15 cellular contexts compared by ENCODE assay signal in the genomic region with DNA sequence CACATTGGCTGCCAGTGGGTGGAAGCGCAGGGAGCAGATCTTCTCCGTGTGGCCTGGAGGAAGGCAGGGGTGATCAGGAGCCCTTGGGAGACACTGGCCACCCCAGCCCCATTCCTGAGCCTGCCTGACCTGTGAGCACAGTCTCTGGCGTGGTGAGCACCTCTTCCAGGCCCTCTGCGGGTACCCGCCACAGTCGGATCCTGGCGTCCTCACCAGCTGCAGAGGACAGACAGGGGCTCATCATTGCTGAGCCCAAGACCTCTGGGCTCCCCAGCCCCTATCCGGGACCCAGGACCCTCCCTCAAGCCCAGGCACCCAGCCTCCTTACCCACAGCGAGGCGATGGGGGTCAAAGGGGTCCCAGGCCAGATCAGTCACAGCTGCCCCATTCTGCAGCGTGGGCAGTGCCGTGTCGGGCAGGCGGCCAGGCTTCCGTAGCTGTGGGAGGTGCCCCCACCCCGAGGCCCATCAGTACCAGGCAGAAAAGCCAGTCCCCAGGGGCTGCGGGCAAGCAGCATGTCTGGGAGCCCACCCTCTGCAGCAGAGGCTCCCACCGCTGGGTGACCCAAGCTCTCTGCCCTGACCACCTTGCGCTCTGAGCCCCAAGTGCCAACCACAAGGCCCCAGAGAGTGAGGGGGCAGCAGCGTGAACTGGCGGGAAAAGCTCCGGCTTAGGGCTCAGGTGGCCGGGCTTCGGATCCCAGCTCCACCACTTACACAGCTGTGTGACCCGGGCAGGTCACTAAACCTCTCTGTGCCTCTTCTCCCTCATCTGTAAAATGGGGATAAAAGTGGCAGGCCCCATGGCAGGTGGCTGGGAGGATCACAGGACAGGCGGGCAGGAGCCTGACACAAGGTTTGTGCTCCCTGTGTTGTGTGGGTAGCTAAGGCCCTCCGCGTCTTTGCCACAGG. TPM values are rescaled to one million over a fixed set of nuclear protein-coding genes. Genes with fewer than 3 reads are reported as not detected.
DNase-seq lines count a peak whose midpoint lies in the region; ATAC-seq, FAIRE-seq and TF ChIP-seq lines count a peak whose summit lies in the region.
"Had no signal": no experiment of that assay in that cellular context is flagged by ENCODE, and none has a peak within 500 bp of the region (broad histone marks: within the 10 kb centered on the region; RNA-seq: fewer than 3 reads in every experiment).

No MANE protein-coding gene starts in this region.

- H3K27me3 ChIP-seq in HepG2 (ENCODE audit: control insufficient read depth in 1 of 2, insufficient read depth in 2 of 2, low read length in 2 of 2), result no peaks in the 10 kb centered on the region
- no peaks in the 10 kb centered on the region for H3K27me3 ChIP-seq in right lobe of liver
- H3K27me3 ChIP-seq in SU-DHL-6 (ENCODE audit: low read length), result no peaks in the 10 kb centered on the region
- H3K27me3 ChIP-seq: BLaER1 treated with 17β-estradiol and CSF1 and Interleukin-3, amounts not matched to agents 10 nM and 100 nM; Peyer's patch had no signal

- TF ChIP-seq POLR2A in HepG2 (IDR thresholded peaks at IDR 0.05; ENCODE audit: insufficient read depth in 1 of 2, low read depth in 2 of 2, low read length in 2 of 2) (no peak), right lobe of liver (IDR thresholded peaks at IDR 0.05) (no peak)

- in situ Hi-C loops in HepG2 (cut with HindIII; ENCODE audit: extremely low pct_ligation_motif_present, low pct_unique_long_range_greater_than_20kb), result no loop called here

- intact Hi-C loops in HepG2 (cut with micrococcal nuclease; ENCODE audit: unreplicated experiment) (no loop called here), right lobe of liver (cut with DNase I) (loop anchor here in 1 of 2 donors (2.0 kb wide), 1 partner anchor 42 kb away; no protein-coding TSS in a partner anchor), kidney (cut with DNase I) (loop anchor here (5.0 kb wide), 1 partner anchor 41 kb away; no protein-coding TSS in a partner anchor)

- H3K79me2 ChIP-seq in HepG2 (ENCODE audit: insufficient read depth, low read length) (no peaks in the 10 kb centered on the region), SU-DHL-6 (ENCODE audit: insufficient read depth, low read length) (no peaks in the 10 kb centered on the region)

- CTCF ChIA-PET in HepG2 (lab: Yijun Ruan, JAX; ENCODE audit: low intra/inter-chr PET ratio, low total read pairs), result interaction anchor here (4.9 kb wide), 1 partner anchor 42 kb away, joined by 92 read pairs; no protein-coding TSS in a partner anchor

- H3K9me2 ChIP-seq in SU-DHL-6 (replicated peaks; ENCODE audit: insufficient read depth, low read length), result no peaks in the 10 kb centered on the region

- H3F3A ChIP-seq in SU-DHL-6 (ENCODE audit: insufficient read depth), result peaks cover 13% of the 10 kb centered on the region; the same call in 1 of the 2 replicates

- H4K20me1 ChIP-seq in HepG2 (ENCODE audit: insufficient read depth, low read length), result no peaks in the 10 kb centered on the region
- no peaks in the 10 kb centered on the region for H4K20me1 ChIP-seq in SU-DHL-6 (ENCODE audit: low read depth, low read length)

- DNase-seq in HepG2 (ENCODE audit: low spot score) (no peak), right lobe of liver (no peak), kidney (peak; percentile 73), coronary artery (ENCODE audit: low spot score) (no peak), inferior parietal cortex (ENCODE audit: extremely low spot score) (no peak)
- DNase-seq: DMS79 treated with DMSO at 0.1 percent for 48 hours, KG1, MV-4-11, NCI-H1694 treated with DMSO at 0.1 percent for 48 hours, Peyer's patch had no signal

- TF ChIP-seq EP300 in HepG2 (IDR thresholded peaks at IDR 0.05; ENCODE audit: low read depth in 2 of 2, low read length in 2 of 2) (no peak), HepG2 (CRISPR knock-in tag; IDR thresholded peaks at IDR 0.05; ENCODE audit: borderline replicate concordance) (no peak)

- H2AFZ ChIP-seq in HepG2 (ENCODE audit: low read length) (no peak overlapping the region), SU-DHL-6 (ENCODE audit: low read depth, low read length, severe bottlenecking) (no peak overlapping the region)
- H2AFZ ChIP-seq: GM23248 had no signal

- H3K4me2 ChIP-seq in HepG2 (ENCODE audit: low read depth, low read length) (no peak overlapping the region), SU-DHL-6 (ENCODE audit: low read depth, low read length, poor library complexity, severe bottlenecking) (no peak overlapping the region)
- H3K4me2 ChIP-seq: BLaER1 treated with 17β-estradiol and CSF1 and Interleukin-3, amounts not matched to agents 10 nM and 100 nM had no signal

- H3K4me3 ChIP-seq in HepG2 (replicated peaks in 1 of 3; ENCODE audit: insufficient read depth in 1 of 3, low read depth in 2 of 3, low read length in 3 of 3), result no peak overlapping the region
- no peak overlapping the region for H3K4me3 ChIP-seq in right lobe of liver
- H3K4me3 ChIP-seq in SU-DHL-6 (ENCODE audit: insufficient read depth, low read length, poor library complexity, severe bottlenecking), result no peak overlapping the region
- no peak overlapping the region for H3K4me3 ChIP-seq in kidney (ENCODE audit: low read length in 2 of 2)
- H3K4me3 ChIP-seq in coronary artery, result no peak overlapping the region
- H3K4me3 ChIP-seq: BLaER1 treated with 17β-estradiol and CSF1 and Interleukin-3, amounts not matched to agents 10 nM and 100 nM; GM23248; Peyer's patch; SK-N-MC had no signal

- no peak overlapping the region for H3K9ac ChIP-seq in HepG2 (ENCODE audit: insufficient read depth, low read depth, low read length)
- H3K9ac ChIP-seq in SU-DHL-6 (ENCODE audit: low read length), result no peak overlapping the region
- no peak overlapping the region for H3K9ac ChIP-seq in kidney (ENCODE audit: low read length in 2 of 2)
- H3K9ac ChIP-seq: GM23248 had no signal

- FAIRE-seq in HepG2 (lab: Jason Lieb, UNC) (no peak), kidney (lab: Jason Lieb, UNC) (no peak)

- 99% methylated on average over 10 of the region's 28 CpGs for WGBS in HepG2 (ENCODE audit: low lambda C conversion rate)
- WGBS in right lobe of liver (ENCODE audit: insufficient coverage, low coverage, low lambda C conversion rate, missing lambda C conversion rate), result no CpG with 5 or more reads among the region's 28 CpGs

- peaks cover 0 to 1% of the 10 kb centered on the region in 2 experiments; a peak in 1 of 5 replicates for H3K36me3 ChIP-seq in HepG2 (replicated peaks in 1 of 2; ENCODE audit: control insufficient read depth in 1 of 2, insufficient read depth in 2 of 2, low read length in 2 of 2)
- peaks cover 0 to 4% (median 0%) of the 10 kb centered on the region in 4 donors for H3K36me3 ChIP-seq in right lobe of liver
- H3K36me3 ChIP-seq in SU-DHL-6 (ENCODE audit: low read length), result peaks cover 3% of the 10 kb centered on the region; the same call in 1 of the 2 replicates
- peaks cover 0 to 2% of the 10 kb centered on the region in 2 donors for H3K36me3 ChIP-seq in kidney (ENCODE audit: control insufficient read depth in 1 of 2, insufficient read depth in 2 of 2, low read length in 2 of 2)

- H3K27ac ChIP-seq in HepG2 (ENCODE audit: extremely low read length, insufficient read depth, low read length) (no peak overlapping the region), right lobe of liver (no peak overlapping the region), SU-DHL-6 (ENCODE audit: low read depth, low read length) (peak overlapping the region; percentile 89), kidney (ENCODE audit: low read depth in 2 of 2, low read length in 2 of 2) (no peak overlapping the region), coronary artery (no peak overlapping the region)
- H3K27ac ChIP-seq: BLaER1 treated with 17β-estradiol and CSF1 and Interleukin-3, amounts not matched to agents 10 nM and 100 nM; GM23248; Peyer's patch; SK-N-MC had no signal

- no peaks in the 10 kb centered on the region for H3K9me3 ChIP-seq in HepG2 (ENCODE audit: low read length)
- H3K9me3 ChIP-seq in right lobe of liver, result no peaks in the 10 kb centered on the region
- H3K9me3 ChIP-seq in SU-DHL-6 (ENCODE audit: insufficient read depth, low read length), result no peaks in the 10 kb centered on the region
- no peaks in the 10 kb centered on the region for H3K9me3 ChIP-seq in kidney (ENCODE audit: control insufficient read depth in 1 of 2, low read length in 2 of 2)
- H3K9me3 ChIP-seq: BLaER1 treated with 17β-estradiol and CSF1 and Interleukin-3, amounts not matched to agents 10 nM and 100 nM; Peyer's patch had no signal

- TF ChIP-seq CTCF in HepG2 (CRISPR knock-in tag; IDR thresholded peaks at IDR 0.05) (no peak), right lobe of liver (IDR thresholded peaks at IDR 0.05) (no peak), SU-DHL-6 (IDR thresholded peaks at IDR 0.05; ENCODE audit: insufficient read depth, low read length, poor library complexity, severe bottlenecking) (no peak), kidney (IDR thresholded peaks at IDR 0.05; ENCODE audit: borderline replicate concordance, extremely low read depth, insufficient read depth) (no peak), coronary artery (IDR thresholded peaks at IDR 0.05) (no peak)

- no peak for TF ChIP-seq RAD21 in HepG2 (CRISPR knock-in tag; IDR thresholded peaks at IDR 0.05)

- ATAC-seq in HepG2, result no peak; the same call in 2 of the 3 replicates
- no peak for ATAC-seq in right lobe of liver
- ATAC-seq in GM18907 (IDR thresholded peaks at IDR 0.05; ENCODE audit: unreplicated experiment), result no peak

- no TSS peak for BruUV-seq in HepG2 (replicated peaks; lab: Mats Ljungman, UMichigan)

- H3K4me1 ChIP-seq in HepG2 (ENCODE audit: insufficient read depth, low read length) (peaks cover 17% of the 10 kb centered on the region), right lobe of liver (no peaks in the 10 kb centered on the region), kidney (ENCODE audit: control insufficient read depth in 1 of 2, insufficient read depth in 1 of 2, low read depth in 1 of 2, low read length in 2 of 2) (no peaks in the 10 kb centered on the region)
- H3K4me1 ChIP-seq: Peyer's patch had no signal

- POLR2A ChIA-PET in HepG2 (lab: Yijun Ruan, JAX), result interaction anchor here (1.5 to 2.4 kb wide), 3 partner anchors 10 to 11 kb away, joined by 5 to 10 read pairs (median 9); a partner anchor contains a TSS

RNA-seq across cellular contexts. Expression of a gene that starts 10.2 kb away (rescaled TPM):
- total RNA-seq in HepG2 (2016; rRNA removed; fragmentation: Illumina TruSeq; extraction: Trizol) (39.5 and 51.8 TPM in 2 replicates), right lobe of liver (10 to 100 TPM; 27.9 to 45.9 (median 32.8) TPM), kidney (29.4 TPM)
- total RNA-seq in HepG2 (2016; cell fraction: cytosol; rRNA removed; fragmentation: Illumina TruSeq; extraction: Trizol; ENCODE audit: low read depth), result 62.7 and 78.9 TPM in 2 replicates
- total RNA-seq in HepG2 (2016; cell fraction: insoluble cytoplasmic fraction; rRNA removed; fragmentation: Illumina TruSeq; extraction: Trizol), result 44.0 and 55.1 TPM in 2 replicates
- 48.0 and 59.1 TPM in 2 replicates for total RNA-seq in HepG2 (2016; cell fraction: membrane; rRNA removed; fragmentation: Illumina TruSeq; extraction: Trizol)
- total RNA-seq in HepG2 (2016; cell fraction: nucleus; rRNA removed; fragmentation: Illumina TruSeq; extraction: Trizol), result 21.8 and 30.9 TPM in 2 replicates
- polyA plus RNA-seq in HepG2 (2011; rRNA removed) (51.5 and 64.5 TPM in 2 replicates), kidney (ENCODE audit: insufficient read depth, low read depth, low replicate concordance) (61.1 TPM)
- polyA plus RNA-seq in HepG2 (2011; cell fraction: cytosol; rRNA removed), result 79.1 and 106 TPM in 2 replicates
- polyA plus RNA-seq in HepG2 (2011; cell fraction: nucleus; rRNA removed), result 59.7 and 63.8 TPM in 2 replicates
- 28.9 and 43.2 TPM in 2 replicates for polyA plus RNA-seq in HepG2 (2012)
- 51.5 and 69.1 TPM in 2 replicates for polyA plus RNA-seq in HepG2 (2016; cell fraction: cytosol; fragmentation: Illumina TruSeq; extraction: Trizol; ENCODE audit: low read depth)
- 31.2 and 31.7 TPM in 2 replicates for polyA plus RNA-seq in HepG2 (2016; cell fraction: insoluble cytoplasmic fraction; fragmentation: Illumina TruSeq; extraction: Trizol; ENCODE audit: low read depth)
- polyA plus RNA-seq in HepG2 (2016; cell fraction: membrane; fragmentation: Illumina TruSeq; extraction: Trizol; ENCODE audit: low read depth), result 35.5 and 47.0 TPM in 2 replicates
- polyA plus RNA-seq in HepG2 (2016; cell fraction: nucleus; fragmentation: Illumina TruSeq; extraction: Trizol; ENCODE audit: insufficient read depth, low read depth), result 70.3 and 85.7 TPM in 2 replicates
- polyA minus RNA-seq in HepG2 (2011; rRNA and poly(A)+ RNA removed; ENCODE audit: low replicate concordance), result 22.9 and 24.5 TPM in 2 replicates
- polyA minus RNA-seq in HepG2 (2011; cell fraction: cytosol; rRNA and poly(A)+ RNA removed), result 13.2 and 17.4 TPM in 2 replicates
- 12.3 and 12.9 TPM in 2 replicates for polyA minus RNA-seq in HepG2 (2011; cell fraction: nucleus; rRNA and poly(A)+ RNA removed)

RNA-seq across cellular contexts. Expression of a gene that starts 10.4 kb away (rescaled TPM):
- total RNA-seq in HepG2 (2016; rRNA removed; fragmentation: Illumina TruSeq; extraction: Trizol) (6.9 and 18.2 TPM in 2 replicates), right lobe of liver (10 to 100 TPM; 13.5 to 22.9 (median 16.8) TPM), kidney (82.7 TPM)
- 2.8 and 3.3 TPM in 2 replicates for total RNA-seq in HepG2 (2016; cell fraction: cytosol; rRNA removed; fragmentation: Illumina TruSeq; extraction: Trizol; ENCODE audit: low read depth)
- total RNA-seq in HepG2 (2016; cell fraction: insoluble cytoplasmic fraction; rRNA removed; fragmentation: Illumina TruSeq; extraction: Trizol), result 5.9 and 17.8 TPM in 2 replicates
- 5.8 and 6.6 TPM in 2 replicates for total RNA-seq in HepG2 (2016; cell fraction: membrane; rRNA removed; fragmentation: Illumina TruSeq; extraction: Trizol)
- 22.5 and 25.6 TPM in 2 replicates for total RNA-seq in HepG2 (2016; cell fraction: nucleus; rRNA removed; fragmentation: Illumina TruSeq; extraction: Trizol)
- polyA plus RNA-seq in HepG2 (2011; rRNA removed) (8.4 and 15.5 TPM in 2 replicates), kidney (ENCODE audit: insufficient read depth, low read depth, low replicate concordance) (75.7 TPM)
- polyA plus RNA-seq in HepG2 (2011; cell fraction: cytosol; rRNA removed), result 9.0 and 15.7 TPM in 2 replicates
- 47.1 and 58.1 TPM in 2 replicates for polyA plus RNA-seq in HepG2 (2011; cell fraction: nucleus; rRNA removed)
- polyA plus RNA-seq in HepG2 (2012), result 9.8 and 16.9 TPM in 2 replicates
- 2.3 and 2.6 TPM in 2 replicates for polyA plus RNA-seq in HepG2 (2016; cell fraction: cytosol; fragmentation: Illumina TruSeq; extraction: Trizol; ENCODE audit: low read depth)
- 7.7 and 10.2 TPM in 2 replicates for polyA plus RNA-seq in HepG2 (2016; cell fraction: insoluble cytoplasmic fraction; fragmentation: Illumina TruSeq; extraction: Trizol; ENCODE audit: low read depth)
- polyA plus RNA-seq in HepG2 (2016; cell fraction: membrane; fragmentation: Illumina TruSeq; extraction: Trizol; ENCODE audit: low read depth), result 3.1 and 4.1 TPM in 2 replicates
- polyA plus RNA-seq in HepG2 (2016; cell fraction: nucleus; fragmentation: Illumina TruSeq; extraction: Trizol; ENCODE audit: insufficient read depth, low read depth), result 40.8 and 43.4 TPM in 2 replicates
- 1.2 and 47.2 TPM in 2 replicates for polyA minus RNA-seq in HepG2 (2011; rRNA and poly(A)+ RNA removed; ENCODE audit: low replicate concordance)
- 18.8 and 21.5 TPM in 2 replicates for polyA minus RNA-seq in HepG2 (2011; cell fraction: cytosol; rRNA and poly(A)+ RNA removed)
- 32.1 and 35.9 TPM in 2 replicates for polyA minus RNA-seq in HepG2 (2011; cell fraction: nucleus; rRNA and poly(A)+ RNA removed)

RNA-seq across cellular contexts. Expression of a gene that starts 45.4 kb away (rescaled TPM):
- total RNA-seq in HepG2 (2016; rRNA removed; fragmentation: Illumina TruSeq; extraction: Trizol) (0.24 and 0.29 TPM in 2 replicates), right lobe of liver (1 to 10 TPM in 5 of 6 experiments, under 1 TPM in 1; 0.79 to 2.6 (median 1.4) TPM), kidney (68.7 TPM)
- 1.0 and 1.1 TPM in 2 replicates for total RNA-seq in HepG2 (2016; cell fraction: cytosol; rRNA removed; fragmentation: Illumina TruSeq; extraction: Trizol; ENCODE audit: low read depth)
- 0.18 and 0.30 TPM in 2 replicates for total RNA-seq in HepG2 (2016; cell fraction: insoluble cytoplasmic fraction; rRNA removed; fragmentation: Illumina TruSeq; extraction: Trizol)
- total RNA-seq in HepG2 (2016; cell fraction: membrane; rRNA removed; fragmentation: Illumina TruSeq; extraction: Trizol), result 0.59 and 0.65 TPM in 2 replicates
- total RNA-seq in HepG2 (2016; cell fraction: nucleus; rRNA removed; fragmentation: Illumina TruSeq; extraction: Trizol), result 0.34 and 0.63 TPM in 2 replicates
- polyA plus RNA-seq in HepG2 (2011; rRNA removed) (0.28 and 0.39 TPM in 2 replicates), kidney (ENCODE audit: insufficient read depth, low read depth, low replicate concordance) (35.6 TPM)
- 0.17 and 0.18 TPM in 2 replicates for polyA plus RNA-seq in HepG2 (2011; cell fraction: cytosol; rRNA removed)
- polyA plus RNA-seq in HepG2 (2011; cell fraction: nucleus; rRNA removed), result 1.1 and 1.3 TPM in 2 replicates
- polyA plus RNA-seq in HepG2 (2012), result 0.91 and 2.0 TPM in 2 replicates
- 0.27 and 0.43 TPM in 2 replicates for polyA plus RNA-seq in HepG2 (2016; cell fraction: cytosol; fragmentation: Illumina TruSeq; extraction: Trizol; ENCODE audit: low read depth)
- polyA plus RNA-seq in HepG2 (2016; cell fraction: insoluble cytoplasmic fraction; fragmentation: Illumina TruSeq; extraction: Trizol; ENCODE audit: low read depth), result 0.70 and 0.86 TPM in 2 replicates
- polyA plus RNA-seq in HepG2 (2016; cell fraction: membrane; fragmentation: Illumina TruSeq; extraction: Trizol; ENCODE audit: low read depth), result 1.3 and 1.4 TPM in 2 replicates
- polyA plus RNA-seq in HepG2 (2016; cell fraction: nucleus; fragmentation: Illumina TruSeq; extraction: Trizol; ENCODE audit: insufficient read depth, low read depth), result 1.6 and 1.8 TPM in 2 replicates
- polyA minus RNA-seq in HepG2 (2011; rRNA and poly(A)+ RNA removed; ENCODE audit: low replicate concordance), result 0.44 and 3.2 TPM in 2 replicates
- 0.18 and 0.99 TPM in 2 replicates for polyA minus RNA-seq in HepG2 (2011; cell fraction: cytosol; rRNA and poly(A)+ RNA removed)
- 0.25 and 0.52 TPM in 2 replicates for polyA minus RNA-seq in HepG2 (2011; cell fraction: nucleus; rRNA and poly(A)+ RNA removed)

RNA-seq across cellular contexts. Expression of a gene that starts 55.1 kb away (rescaled TPM):
- 5.9 and 9.9 TPM in 2 replicates for total RNA-seq in HepG2 (2016; rRNA removed; fragmentation: Illumina TruSeq; extraction: Trizol)
- total RNA-seq in HepG2 (2016; cell fraction: cytosol; rRNA removed; fragmentation: Illumina TruSeq; extraction: Trizol; ENCODE audit: low read depth), result 5.5 and 8.0 TPM in 2 replicates
- total RNA-seq in HepG2 (2016; cell fraction: insoluble cytoplasmic fraction; rRNA removed; fragmentation: Illumina TruSeq; extraction: Trizol), result 4.0 and 11.9 TPM in 2 replicates
- 3.5 and 3.8 TPM in 2 replicates for total RNA-seq in HepG2 (2016; cell fraction: membrane; rRNA removed; fragmentation: Illumina TruSeq; extraction: Trizol)
- 13.2 and 15.4 TPM in 2 replicates for total RNA-seq in HepG2 (2016; cell fraction: nucleus; rRNA removed; fragmentation: Illumina TruSeq; extraction: Trizol)
- 14.3 and 17.1 TPM in 2 replicates for polyA plus RNA-seq in HepG2 (2011; rRNA removed)
- 2.7 and 6.4 TPM in 2 replicates for polyA plus RNA-seq in HepG2 (2011; cell fraction: cytosol; rRNA removed)
- 179 and 209 TPM in 2 replicates for polyA plus RNA-seq in HepG2 (2011; cell fraction: nucleus; rRNA removed)
- 9.1 and 11.1 TPM in 2 replicates for polyA plus RNA-seq in HepG2 (2012)
- 0.66 and 0.77 TPM in 2 replicates for polyA plus RNA-seq in HepG2 (2016; cell fraction: cytosol; fragmentation: Illumina TruSeq; extraction: Trizol; ENCODE audit: low read depth)
- 4.2 and 5.3 TPM in 2 replicates for polyA plus RNA-seq in HepG2 (2016; cell fraction: insoluble cytoplasmic fraction; fragmentation: Illumina TruSeq; extraction: Trizol; ENCODE audit: low read depth)
- 1.1 and 2.1 TPM in 2 replicates for polyA plus RNA-seq in HepG2 (2016; cell fraction: membrane; fragmentation: Illumina TruSeq; extraction: Trizol; ENCODE audit: low read depth)
- 28.1 and 39.8 TPM in 2 replicates for polyA plus RNA-seq in HepG2 (2016; cell fraction: nucleus; fragmentation: Illumina TruSeq; extraction: Trizol; ENCODE audit: insufficient read depth, low read depth)
- 26.6 and 27.6 TPM in 2 replicates for polyA minus RNA-seq in HepG2 (2011; rRNA and poly(A)+ RNA removed; ENCODE audit: low replicate concordance)
- polyA minus RNA-seq in HepG2 (2011; cell fraction: cytosol; rRNA and poly(A)+ RNA removed), result 8.2 and 9.7 TPM in 2 replicates
- polyA minus RNA-seq in HepG2 (2011; cell fraction: nucleus; rRNA and poly(A)+ RNA removed), result 35.3 and 35.7 TPM in 2 replicates
- total RNA-seq in right lobe of liver, result 10 to 100 TPM in 5 of 6 experiments, 1 to 10 TPM in 1; 7.8 to 22.9 (median 13.3) TPM
- 50.1 TPM for total RNA-seq in kidney
- polyA plus RNA-seq in kidney (ENCODE audit: insufficient read depth, low read depth, low replicate concordance), result 9.8 TPM

Comparison
In these comparisons a context has a peak if more than half of its experiments do, and no peak if none do; other contexts are left out.
1. RNA of a gene that starts 45.4 kb away (total RNA-seq): 68.7 TPM in kidney (single experiment); 0.79 to 2.6 TPM in right lobe of liver and 0.18 to 1.1 TPM in HepG2; every median in the first group is over 10 times any median in the second.